ENCODE assay signal across 9 cellular contexts in the genomic region with DNA sequence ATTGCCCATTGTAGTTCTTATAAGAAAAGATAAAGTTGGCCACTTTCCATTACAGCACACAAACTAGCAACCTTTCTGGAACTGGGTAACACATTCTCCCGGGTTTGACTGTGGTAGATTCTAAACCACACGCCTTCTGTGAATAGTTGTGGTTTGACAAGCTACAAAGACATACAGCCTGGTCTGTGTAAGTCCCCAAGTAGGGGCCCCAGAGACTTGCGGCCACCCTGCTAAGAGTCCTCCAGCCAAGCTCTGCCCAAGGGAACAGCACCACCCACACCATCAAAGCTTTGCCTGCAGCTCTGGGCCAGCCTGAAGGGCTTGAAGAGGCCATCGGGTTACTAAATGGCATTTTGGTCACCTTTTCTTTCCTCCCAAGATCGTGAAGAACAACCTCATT.
DNase-seq lines count a peak whose midpoint lies in the region; ATAC-seq and TF ChIP-seq lines count a peak whose summit lies in the region.
"Had no signal": no experiment of that assay in that cellular context is flagged by ENCODE, and none has a peak within 500 bp of the region (broad histone marks: within the 10 kb centered on the region; RNA-seq: fewer than 3 reads in every experiment).

No MANE protein-coding gene starts in this region.

- WGBS in tibial nerve, 2 donors = 52 to 60% methylated on average over 5 of the region's 5 CpGs

- DNase-seq in KG1 (lab: John Stamatoyannopoulos, UW) = peak; percentile 49
- DNase-seq in central memory CD8-positive, alpha-beta T cell (ENCODE audit: low spot score in 2 of 2) = no peak
- no peak for DNase-seq in tibial nerve (ENCODE audit: low spot score in 2 of 2)
- no peak for DNase-seq in stimulated activated naive CD4-positive, alpha-beta T cell (lab: John Stamatoyannopoulos, UW)
- DNase-seq in NCI-H1105 treated with DMSO at 0.1 percent for 48 hours (lab: John Stamatoyannopoulos, UW) = no peak
- no peak for DNase-seq in left colon
- DNase-seq: heart left ventricle had no signal

- H3K4me3 ChIP-seq in tibial nerve = no peak overlapping the region
- H3K4me3 ChIP-seq: heart left ventricle had no signal

- TF ChIP-seq POLR2A in tibial nerve (IDR thresholded peaks at IDR 0.05) = no peak

- H3K27me3 ChIP-seq in tibial nerve = no peaks in the 10 kb centered on the region
- H3K27me3 ChIP-seq: heart left ventricle had no signal

- H3K9me3 Mint-ChIP-seq in central memory CD8-positive, alpha-beta T cell = no peaks in the 10 kb centered on the region

- no peaks in the 10 kb centered on the region for H3K9me3 ChIP-seq in tibial nerve
- H3K9me3 ChIP-seq: heart left ventricle had no signal

- no peaks in the 10 kb centered on the region for H3K36me3 ChIP-seq in tibial nerve
- H3K36me3 ChIP-seq: heart left ventricle had no signal

- peaks cover 16% of the 10 kb centered on the region for H3K4me1 Mint-ChIP-seq in central memory CD8-positive, alpha-beta T cell

- no peaks in the 10 kb centered on the region for H3K36me3 Mint-ChIP-seq in central memory CD8-positive, alpha-beta T cell (ENCODE audit: insufficient read depth)

- TF ChIP-seq EP300 in tibial nerve (IDR thresholded peaks at IDR 0.05) = no peak

- intact Hi-C loops in left colon (cut with DNase I, micrococcal nuclease) = no loop called here

- H3K27me3 Mint-ChIP-seq in central memory CD8-positive, alpha-beta T cell = peaks cover 9% of the 10 kb centered on the region

- H3K4me1 ChIP-seq in tibial nerve = peaks cover 0 to 39% (median 10%) of the 10 kb centered on the region in 4 donors

- no peak overlapping the region for H3K4me3 Mint-ChIP-seq in central memory CD8-positive, alpha-beta T cell

- no peak overlapping the region for H3K27ac Mint-ChIP-seq in central memory CD8-positive, alpha-beta T cell (ENCODE audit: low read depth)

- no peak for TF ChIP-seq CTCF in tibial nerve (IDR thresholded peaks at IDR 0.05)

- ATAC-seq in GM18499 (IDR thresholded peaks at IDR 0.05; ENCODE audit: insufficient read depth, unreplicated experiment) (peak; percentile 79), GM21576 (IDR thresholded peaks at IDR 0.05; ENCODE audit: unreplicated experiment) (peak; percentile 76), left colon (no peak)
- peak; percentile 70 for ATAC-seq in central memory CD8-positive, alpha-beta T cell (replicated peaks; ENCODE audit: extremely low read depth, poor library complexity, severe bottlenecking)

- H3K27ac ChIP-seq in tibial nerve = peak overlapping the region in 1 of 4 donors; percentile 72
